32 cellular contexts compared by ENCODE assay signal in genomic region chr14:73418227-73418626, GRCh38.
"Had no signal": no experiment of that assay in that cellular context is flagged by ENCODE, and none has a peak within 500 bp of the region (broad histone marks: within the 10 kb centered on the region; RNA-seq: fewer than 3 reads in every experiment).

No MANE protein-coding gene starts in this region.

- H3K4me3 Mint-ChIP-seq: activated CD4-positive, alpha-beta T cell treated with anti-CD3 and anti-CD28 coated beads for 36 hours; activated CD8-positive, alpha-beta T cell treated with anti-CD3 and anti-CD28 coated beads for 36 hours; activated naive CD8-positive, alpha-beta T cell; activated T-cell treated with anti-CD3 and anti-CD28 coated beads, Interleukin-2, amount 50 U/mL, for 4 hours; activated T-helper 17 cell treated with anti-CD3 and anti-CD28 coated beads, Interleukin-2, amount 50 U/mL, for 72 hours; effector memory CD8-positive, alpha-beta T cell; T-helper 17 cell; T-helper 2 cell treated with Interferon-gamma antibody and Interleukin-4, amounts not matched to agents 5 μg/mL and 100 μg/mL, for 36 hours had no signal

- H3K4me3 ChIP-seq: adrenal gland, body of pancreas, esophagus muscularis mucosa, gastroesophageal sphincter, heart right ventricle had no signal

- H3K27me3 Mint-ChIP-seq: activated CD4-positive, alpha-beta T cell treated with anti-CD3 and anti-CD28 coated beads for 36 hours; activated CD8-positive, alpha-beta T cell treated with anti-CD3 and anti-CD28 coated beads for 36 hours; activated naive CD8-positive, alpha-beta T cell; activated T-helper 17 cell treated with anti-CD3 and anti-CD28 coated beads, Interleukin-2, amount 50 U/mL, for 72 hours; effector memory CD8-positive, alpha-beta T cell; T-helper 17 cell had no signal

- ATAC-seq: activated CD4-positive, alpha-beta T cell treated with anti-CD3 and anti-CD28 coated beads for 36 hours; activated CD8-positive, alpha-beta T cell treated with anti-CD3 and anti-CD28 coated beads for 36 hours; activated T-cell treated with anti-CD3 and anti-CD28 coated beads, Interleukin-2, amount 50 U/mL, for 4 hours; activated T-helper 17 cell treated with anti-CD3 and anti-CD28 coated beads, Interleukin-2, amount 50 U/mL, for 72 hours; body of pancreas; effector memory CD8-positive, alpha-beta T cell; gastroesophageal sphincter; heart right ventricle; T-helper 17 cell had no signal

- H3K9me3 Mint-ChIP-seq: activated CD8-positive, alpha-beta T cell treated with anti-CD3 and anti-CD28 coated beads for 36 hours; activated T-cell treated with anti-CD3 and anti-CD28 coated beads, Interleukin-2, amount 50 U/mL, for 4 hours; activated T-helper 17 cell treated with anti-CD3 and anti-CD28 coated beads, Interleukin-2, amount 50 U/mL, for 72 hours; effector memory CD8-positive, alpha-beta T cell; T-helper 2 cell treated with Interferon-gamma antibody and Interleukin-4, amounts not matched to agents 5 μg/mL and 100 μg/mL, for 36 hours had no signal

- DNase-seq: activated CD4-positive, alpha-beta T cell treated with anti-CD3 and anti-CD28 coated beads for 36 hours; activated CD4-positive, alpha-beta T cell treated with anti-CD3 and anti-CD28 coated beads, Interleukin-2, amount 50 U/mL, for 1 hour; activated CD4-positive, alpha-beta T cell treated with anti-CD3 and anti-CD28 coated beads, Interleukin-2, amount 50 U/mL, for 48 hours; activated CD4-positive, CD25-positive, alpha-beta regulatory T cell; activated CD4-positive, CD25-positive, alpha-beta regulatory T cell treated with anti-CD3 and anti-CD28 coated beads, Interleukin-2, amount 50 U/mL, for 72 hours; activated CD8-positive, alpha-beta memory T cell treated with anti-CD3 and anti-CD28 coated beads for 24 hours; activated CD8-positive, alpha-beta T cell treated with anti-CD3 and anti-CD28 coated beads for 36 hours; activated effector memory CD4-positive, alpha-beta T cell treated with Interleukin-2 at 50 U/mL for 16 hours; activated gamma-delta T cell treated with Interleukin-2 at 50 U/mL for 16 hours; activated naive CD4-positive, alpha-beta T cell treated with anti-CD3 and anti-CD28 coated beads, Interleukin-2, amount 50 U/mL, for 16 hours; activated naive CD4-positive, alpha-beta T cell treated with Interleukin-2 at 50 U/mL for 16 hours; activated T-cell treated with anti-CD3 and anti-CD28 coated beads, Interleukin-2, amount 50 U/mL, for 4 hours; adrenal gland; amygdala; aorta; body of pancreas; caudate nucleus; cortex of kidney; dermis blood vessel endothelial cell; effector CD4-positive, alpha-beta T cell; effector memory CD8-positive, alpha-beta T cell; erythroblast; foreskin melanocyte; heart right ventricle; T-helper 1 cell; T-helper 17 cell; T1000 had no signal

- H3K27ac ChIP-seq: adrenal gland, body of pancreas, esophagus muscularis mucosa, gastroesophageal sphincter, heart right ventricle had no signal

- H3K27ac Mint-ChIP-seq: activated CD4-positive, alpha-beta T cell treated with anti-CD3 and anti-CD28 coated beads for 36 hours; activated CD8-positive, alpha-beta T cell treated with anti-CD3 and anti-CD28 coated beads for 36 hours; activated naive CD8-positive, alpha-beta T cell; activated T-helper 17 cell treated with anti-CD3 and anti-CD28 coated beads, Interleukin-2, amount 50 U/mL, for 72 hours; T-helper 17 cell; T-helper 2 cell treated with Interferon-gamma antibody and Interleukin-4, amounts not matched to agents 5 μg/mL and 100 μg/mL, for 36 hours had no signal

- H3K36me3 ChIP-seq: adrenal gland had no signal

- H3K9me3 ChIP-seq: adrenal gland, body of pancreas, esophagus muscularis mucosa, gastroesophageal sphincter had no signal

- H3K27me3 ChIP-seq: adrenal gland, body of pancreas, esophagus muscularis mucosa, gastroesophageal sphincter, heart right ventricle had no signal
